In the genomic region with DNA sequence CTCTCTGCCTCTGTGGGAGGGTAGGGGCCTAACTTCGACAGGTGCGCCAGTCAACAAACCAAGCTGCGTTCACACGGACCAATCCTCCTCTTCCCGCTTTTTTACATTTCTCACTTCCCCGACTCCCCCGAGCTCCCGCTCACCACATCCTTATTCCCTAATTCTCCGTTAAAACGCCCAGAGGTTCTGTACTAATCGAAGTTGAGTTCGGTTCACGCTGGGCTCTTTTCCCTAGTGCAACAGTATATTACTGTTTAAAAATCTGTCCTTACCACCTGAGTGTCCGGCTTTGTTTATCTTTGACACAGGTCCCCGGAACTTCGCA, we compare ENCODE assay signal across 8 cellular contexts.
DNase-seq lines count a peak whose midpoint lies in the region; ATAC-seq and TF ChIP-seq lines count a peak whose summit lies in the region.

No MANE protein-coding gene starts in this region.

- H3K4me2 ChIP-seq in SU-DHL-6 (ENCODE audit: low read depth, low read length, poor library complexity, severe bottlenecking): peak overlapping the region; percentile 97

- peaks cover 15% of the 10 kb centered on the region for H4K20me1 ChIP-seq in SU-DHL-6 (ENCODE audit: low read depth, low read length)

- H3K9me3 ChIP-seq in SU-DHL-6 (ENCODE audit: insufficient read depth, low read length) (no peaks in the 10 kb centered on the region), muscle layer of duodenum (ENCODE audit: control insufficient read depth in 1 of 2, low read length in 2 of 2) (no peaks in the 10 kb centered on the region)

- H3K4me1 ChIP-seq in muscle layer of duodenum (ENCODE audit: control insufficient read depth in 1 of 2, insufficient read depth in 2 of 2, low read length in 2 of 2): peaks cover 0 to 14% of the 10 kb centered on the region in 2 donors

- peak; percentile 20 for DNase-seq in NCI-H2107 treated with DMSO at 0.1 percent for 48 hours (lab: John Stamatoyannopoulos, UW; ENCODE audit: unreplicated experiment)
- DNase-seq in NCI-H2107 (lab: John Stamatoyannopoulos, UW): no peak
- DNase-seq in effector CD4-positive, alpha-beta T cell: peak; percentile 3
- DNase-seq in SKM-1 treated with dmso at 0.1 percent for 144 hours (lab: John Stamatoyannopoulos, UW; ENCODE audit: unreplicated experiment): no peak
- no peak for DNase-seq in ecto neural progenitor cell (ENCODE audit: low spot score)

- H3K36me3 ChIP-seq in SU-DHL-6 (ENCODE audit: low read length) (0 out of 2 replicates have a peak, but pooled peaks cover 6% of the 10 kb centered on the region), muscle layer of duodenum (ENCODE audit: control insufficient read depth in 1 of 2, insufficient read depth in 2 of 2, low read length in 2 of 2) (peaks cover 0 to 3% of the 10 kb centered on the region in 2 donors)

- H2AFZ ChIP-seq in SU-DHL-6 (ENCODE audit: low read depth, low read length, severe bottlenecking): peak overlapping the region; percentile 66

- peaks cover 54% of the 10 kb centered on the region for H3K79me2 ChIP-seq in SU-DHL-6 (ENCODE audit: insufficient read depth, low read length)

- H3K4me3 ChIP-seq in SU-DHL-6 (ENCODE audit: insufficient read depth, low read length, poor library complexity, severe bottlenecking) (peak overlapping the region; percentile 100), muscle layer of duodenum (ENCODE audit: low read depth in 1 of 2, low read length in 2 of 2) (peak overlapping the region; percentile 91 to 92)

- ATAC-seq in HG03354 (IDR thresholded peaks at IDR 0.05; ENCODE audit: poor library complexity, severe bottlenecking, unreplicated experiment): peak; percentile 21

- H3K27me3 ChIP-seq in SU-DHL-6 (ENCODE audit: low read length) (no peaks in the 10 kb centered on the region), muscle layer of duodenum (ENCODE audit: low read depth, low read length) (no peaks in the 10 kb centered on the region)

- H3K27ac ChIP-seq in SU-DHL-6 (ENCODE audit: low read depth, low read length): peak overlapping the region; percentile 80
- H3K27ac ChIP-seq in muscle layer of duodenum (ENCODE audit: low read length): peak overlapping the region; percentile 81

- no peaks in the 10 kb centered on the region for H3K9me2 ChIP-seq in SU-DHL-6 (replicated peaks; ENCODE audit: insufficient read depth, low read length)

- peak overlapping the region; percentile 99 for H3K9ac ChIP-seq in SU-DHL-6 (ENCODE audit: low read length)

- TF ChIP-seq CTCF in SU-DHL-6 (IDR thresholded peaks at IDR 0.05; ENCODE audit: insufficient read depth, low read length, poor library complexity, severe bottlenecking): no peak

- H3F3A ChIP-seq in SU-DHL-6 (ENCODE audit: insufficient read depth): peaks cover 24% of the 10 kb centered on the region

Comparison
In these comparisons a context has a peak if more than half of its experiments do, and no peak if none do; other contexts are left out.
1. DNase-seq: peak in NCI-H2107 treated with DMSO at 0.1 percent for 48 hours (single experiment) and effector CD4-positive, alpha-beta T cell (single experiment); none in NCI-H2107 (single experiment), SKM-1 treated with dmso at 0.1 percent for 144 hours (single experiment) and ecto neural progenitor cell (single experiment).